8 cellular contexts compared by ENCODE assay signal in the genomic region with DNA sequence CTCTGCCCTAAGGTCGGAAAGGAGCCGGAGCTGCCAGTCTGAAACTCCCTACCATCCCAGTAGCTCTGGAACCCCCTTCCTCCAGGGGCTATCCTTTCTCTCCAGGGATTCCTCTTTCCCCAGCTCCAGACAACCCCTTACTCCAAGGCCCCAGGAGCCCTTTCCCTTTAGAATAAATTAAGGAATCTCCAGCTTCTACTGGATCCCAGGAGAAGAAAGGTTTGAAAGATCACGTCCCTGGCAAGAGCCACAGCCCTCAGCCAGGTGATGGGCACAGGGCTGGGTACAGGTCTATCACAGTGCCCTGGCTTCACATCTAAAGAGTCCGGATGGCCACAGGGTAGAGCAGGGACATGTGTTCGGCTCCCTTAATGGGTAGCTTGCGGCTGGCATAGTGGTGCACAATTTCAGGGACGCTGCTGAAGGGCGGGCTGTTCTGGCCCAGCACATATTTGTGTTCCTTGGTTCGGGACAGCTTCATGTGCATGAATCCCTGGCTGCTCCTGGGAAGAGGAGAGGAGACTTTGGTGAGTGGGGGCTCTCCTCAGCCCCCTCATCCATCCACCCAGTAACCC. TPM values are rescaled to one million over a fixed set of nuclear protein-coding genes. Genes with fewer than 3 reads are reported as not detected.
DNase-seq lines count a peak whose midpoint lies in the region; ATAC-seq and TF ChIP-seq lines count a peak whose summit lies in the region.

No MANE protein-coding gene starts in this region.

- intact Hi-C loops in ascending aorta (cut with DNase I) (loop anchor here (1.0 to 5.0 kb wide), 5 partner anchors 19 to 289 kb away; a partner anchor contains a TSS), right lobe of liver (cut with DNase I) (loop anchor here in 1 of 2 donors (10.0 kb wide), 1 partner anchor 97 kb away; no protein-coding TSS in a partner anchor)

- peak overlapping the region; percentile 78 to 97 for H3K4me3 ChIP-seq in ascending aorta
- peak overlapping the region in 2 of 3 donors; percentile 70 to 78 for H3K4me3 ChIP-seq in right lobe of liver

- H3K36me3 ChIP-seq in ascending aorta (no peaks in the 10 kb centered on the region), right lobe of liver (no peaks in the 10 kb centered on the region)

- H3K27ac ChIP-seq in ascending aorta (peak overlapping the region; percentile 97 to 99), right lobe of liver (peak overlapping the region in 2 of 3 donors; percentile 93 to 94), temporal lobe (ENCODE audit: low read depth, low read length) (peak overlapping the region; percentile 89)

- TF ChIP-seq CTCF in ascending aorta (IDR thresholded peaks at IDR 0.05) (no peak), right lobe of liver (IDR thresholded peaks at IDR 0.05) (no peak)

- H3K36me3 Mint-ChIP-seq in T-helper 2 cell treated with Interferon-gamma antibody and Interleukin-4, amounts not matched to agents 5 μg/mL and 100 μg/mL, for 36 hours (ENCODE audit: low read depth) = peaks cover 2% of the 10 kb centered on the region

- H3K27ac Mint-ChIP-seq in T-helper 2 cell treated with Interferon-gamma antibody and Interleukin-4, amounts not matched to agents 5 μg/mL and 100 μg/mL, for 36 hours = peak overlapping the region; percentile 83

- no peaks in the 10 kb centered on the region for H3K27me3 ChIP-seq in ascending aorta
- no peaks in the 10 kb centered on the region for H3K27me3 ChIP-seq in right lobe of liver

- DNase-seq in T-helper 2 cell treated with Interferon-gamma antibody and Interleukin-4, amounts not matched to agents 5 μg/mL and 100 μg/mL, for 36 hours (ENCODE audit: low spot score) = no peak
- DNase-seq in T-helper 2 cell (no peak), ascending aorta (ENCODE audit: low spot score in 2 of 2) (no peak), right lobe of liver (no peak), NCI-H510A treated with DMSO at 0.1 percent for 48 hours (lab: John Stamatoyannopoulos, UW) (no peak)

- H3K27me3 Mint-ChIP-seq in T-helper 2 cell treated with Interferon-gamma antibody and Interleukin-4, amounts not matched to agents 5 μg/mL and 100 μg/mL, for 36 hours (ENCODE audit: low read depth) = no peaks in the 10 kb centered on the region

- ATAC-seq in right lobe of liver = peak in 1 of 4 donors; percentile 1
- no peak for ATAC-seq in GM21825 (IDR thresholded peaks at IDR 0.05; ENCODE audit: unreplicated experiment)
- ATAC-seq in GM18502 (IDR thresholded peaks at IDR 0.05; ENCODE audit: poor library complexity, unreplicated experiment) = no peak

- H3K4me1 ChIP-seq in ascending aorta (peaks cover 0 to 11% of the 10 kb centered on the region in 2 donors), right lobe of liver (peaks cover 0 to 4% (median 0%) of the 10 kb centered on the region in 4 donors)

- TF ChIP-seq POLR2A in right lobe of liver (IDR thresholded peaks at IDR 0.05) = no peak

- no peaks in the 10 kb centered on the region for H3K9me3 ChIP-seq in ascending aorta
- H3K9me3 ChIP-seq in right lobe of liver = no peaks in the 10 kb centered on the region

- 33% methylated on average over 1 of the region's 9 CpGs for WGBS in right lobe of liver (ENCODE audit: insufficient coverage, low coverage, low lambda C conversion rate, missing lambda C conversion rate)

- H3K4me1 Mint-ChIP-seq in T-helper 2 cell treated with Interferon-gamma antibody and Interleukin-4, amounts not matched to agents 5 μg/mL and 100 μg/mL, for 36 hours (ENCODE audit: low read depth) = peaks cover 9% of the 10 kb centered on the region

- peak overlapping the region; percentile 64 for H3K4me3 Mint-ChIP-seq in T-helper 2 cell treated with Interferon-gamma antibody and Interleukin-4, amounts not matched to agents 5 μg/mL and 100 μg/mL, for 36 hours

- H3K9me3 Mint-ChIP-seq in T-helper 2 cell treated with Interferon-gamma antibody and Interleukin-4, amounts not matched to agents 5 μg/mL and 100 μg/mL, for 36 hours = no peaks in the 10 kb centered on the region

RNA-seq across cellular contexts. Expression of a gene that starts 20.0 kb away (rescaled TPM):
- total RNA-seq in ascending aorta (75.0 TPM), right lobe of liver (10 to 100 TPM; 12.7 to 23.5 (median 15.1) TPM), temporal lobe (46.7 TPM)

RNA-seq across cellular contexts. Expression of a gene that starts 37.9 kb away (rescaled TPM):
- 2.7 TPM for total RNA-seq in ascending aorta
- 1 to 10 TPM in 1 of 6 experiments, under 1 TPM in 2, not detected in 3; 0.06 to 1.4 (median 0.19) TPM for total RNA-seq in right lobe of liver
- total RNA-seq in temporal lobe = not detected

RNA-seq across cellular contexts. Expression of a gene that starts 38.0 kb away (rescaled TPM):
- total RNA-seq in ascending aorta (4.2 TPM), right lobe of liver (not detected), temporal lobe (under 0.01 TPM)

RNA-seq across cellular contexts. Expression of a gene that starts 53.6 kb away (rescaled TPM):
- total RNA-seq in ascending aorta = 0.32 TPM
- 1 to 10 TPM in 1 of 6 experiments, not detected in 5; 1.4 TPM for total RNA-seq in right lobe of liver
- total RNA-seq in temporal lobe = not detected

RNA-seq across cellular contexts. Expression of a gene that starts 53.7 kb away (rescaled TPM):
- total RNA-seq in ascending aorta = 2.3 TPM
- total RNA-seq in right lobe of liver = under 1 TPM in 5 of 6 experiments, not detected in 1; 0.02 to 0.93 (median 0.25) TPM
- total RNA-seq in temporal lobe = not detected
